9 cellular contexts compared by ENCODE assay signal in the genomic region with DNA sequence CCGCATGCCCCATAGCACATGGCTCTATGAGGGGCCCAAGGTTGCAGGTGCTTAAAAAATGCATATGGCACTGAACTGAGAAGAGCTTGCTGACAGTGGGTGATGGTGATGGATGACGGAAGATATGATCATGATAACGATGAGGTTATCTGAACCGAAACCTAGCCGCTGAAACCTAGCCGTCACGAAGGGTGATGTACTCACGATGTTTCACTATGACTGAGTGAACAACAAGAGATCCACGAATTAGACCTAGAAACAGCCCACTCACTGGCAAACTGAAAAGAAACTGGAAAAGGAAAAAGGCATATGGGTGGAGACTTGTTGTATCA. TPM values are rescaled to one million over a fixed set of nuclear protein-coding genes. Genes with fewer than 3 reads are reported as not detected.
DNase-seq lines count a peak whose midpoint lies in the region; ATAC-seq and TF ChIP-seq lines count a peak whose summit lies in the region.
"Had no signal": no experiment of that assay in that cellular context is flagged by ENCODE, and none has a peak within 500 bp of the region (broad histone marks: within the 10 kb centered on the region; RNA-seq: fewer than 3 reads in every experiment).

No MANE protein-coding gene starts in this region.

- peak overlapping the region; percentile 60 for H3K4me3 Mint-ChIP-seq in CD8-positive, alpha-beta T cell
- peak overlapping the region; percentile 25 for H3K4me3 Mint-ChIP-seq in activated naive CD8-positive, alpha-beta T cell

- no peak overlapping the region for H3K4me3 ChIP-seq in CD8-positive, alpha-beta T cell (ENCODE audit: low read depth, low read length)
- H3K4me3 ChIP-seq: heart left ventricle had no signal

- H3K27ac ChIP-seq in CD8-positive, alpha-beta T cell (ENCODE audit: low read depth, low read length): no peak overlapping the region
- H3K27ac ChIP-seq: heart left ventricle had no signal

- intact Hi-C loops in CD8-positive, alpha-beta T cell (cut with DNase I, micrococcal nuclease): no loop called here

- no peak overlapping the region for H3K27ac Mint-ChIP-seq in CD8-positive, alpha-beta T cell
- peak overlapping the region; percentile 84 for H3K27ac Mint-ChIP-seq in activated naive CD8-positive, alpha-beta T cell

- H3K4me1 Mint-ChIP-seq in CD8-positive, alpha-beta T cell (ENCODE audit: low read depth): peaks cover 53% of the 10 kb centered on the region
- peaks cover 77% of the 10 kb centered on the region for H3K4me1 Mint-ChIP-seq in activated naive CD8-positive, alpha-beta T cell (ENCODE audit: low read depth)

- TF ChIP-seq CTCF in CD8-positive, alpha-beta T cell (IDR thresholded peaks at IDR 0.05): no peak

- no peaks in the 10 kb centered on the region for H3K9me3 ChIP-seq in CD8-positive, alpha-beta T cell (ENCODE audit: low read length)
- H3K9me3 ChIP-seq: heart left ventricle had no signal

- H3K27me3 ChIP-seq in CD8-positive, alpha-beta T cell (ENCODE audit: insufficient read depth, low read length): no peaks in the 10 kb centered on the region
- H3K27me3 ChIP-seq: heart left ventricle had no signal

- H3K9me3 Mint-ChIP-seq in CD8-positive, alpha-beta T cell: no peaks in the 10 kb centered on the region
- no peaks in the 10 kb centered on the region for H3K9me3 Mint-ChIP-seq in activated naive CD8-positive, alpha-beta T cell (ENCODE audit: low read depth)

- no peaks in the 10 kb centered on the region for H3K36me3 Mint-ChIP-seq in CD8-positive, alpha-beta T cell
- H3K36me3 Mint-ChIP-seq in activated naive CD8-positive, alpha-beta T cell: peaks cover 4% of the 10 kb centered on the region

- H3K36me3 ChIP-seq in CD8-positive, alpha-beta T cell (ENCODE audit: insufficient read depth, low read length): no peaks in the 10 kb centered on the region
- H3K36me3 ChIP-seq: heart left ventricle had no signal

- POLR2A ChIA-PET in CD8-positive, alpha-beta T cell (lab: Charles Lee): interaction anchor here (1.0 kb wide), 1 partner anchor 9 kb away, joined by 3 read pairs; no protein-coding TSS in a partner anchor

- ATAC-seq in CD8-positive, alpha-beta T cell: peak; percentile 49
- ATAC-seq in GM21367 (IDR thresholded peaks at IDR 0.05; ENCODE audit: unreplicated experiment) (peak; percentile 81), HG03457 (IDR thresholded peaks at IDR 0.05; ENCODE audit: unreplicated experiment) (peak; percentile 79)
- ATAC-seq: heart left ventricle had no signal

- H3K4me1 ChIP-seq in CD8-positive, alpha-beta T cell (ENCODE audit: insufficient read depth, low read length): peaks cover 27% of the 10 kb centered on the region

- peak in 1 of 7 experiments; percentile 21 for DNase-seq in CD8-positive, alpha-beta T cell
- DNase-seq in AG08395 (ENCODE audit: low spot score) (no peak), NCI-H1105 (lab: John Stamatoyannopoulos, UW) (no peak), NCI-H446 treated with DMSO at 0.1 percent for 48 hours (lab: John Stamatoyannopoulos, UW) (no peak), NCI-H2196 treated with DMSO at 0.1 percent for 48 hours (lab: John Stamatoyannopoulos, UW; ENCODE audit: unreplicated experiment) (no peak)
- DNase-seq: heart left ventricle had no signal

- CTCF ChIA-PET in CD8-positive, alpha-beta T cell (lab: Charles Lee): interaction anchor here (0.9 kb wide), 2 partner anchors 9 to 12 kb away, joined by 3 to 5 read pairs; no protein-coding TSS in a partner anchor

- no peaks in the 10 kb centered on the region for H3K27me3 Mint-ChIP-seq in CD8-positive, alpha-beta T cell (ENCODE audit: low read depth)
- no peaks in the 10 kb centered on the region for H3K27me3 Mint-ChIP-seq in activated naive CD8-positive, alpha-beta T cell

RNA-seq across cellular contexts. Expression of gene BCL6, which starts 57.6 kb away (rescaled TPM):
- 10 to 100 TPM; 89.2 to 93.1 TPM for total RNA-seq in CD8-positive, alpha-beta T cell
